ENCODE assay signal across 17 cellular contexts in genomic region chr11:33894402-33894754, GRCh38. TPM values are rescaled to one million over a fixed set of nuclear protein-coding genes. Genes with fewer than 3 reads are reported as not detected.
DNase-seq lines count a peak whose midpoint lies in the region; ATAC-seq, FAIRE-seq and TF ChIP-seq lines count a peak whose summit lies in the region.
"Had no signal": no experiment of that assay in that cellular context is flagged by ENCODE, and none has a peak within 500 bp of the region (broad histone marks: within the 10 kb centered on the region; RNA-seq: fewer than 3 reads in every experiment).

No MANE protein-coding gene starts in this region.

- H3K4me1 Mint-ChIP-seq in CD14-positive monocyte (peaks cover 90% of the 10 kb centered on the region), activated B cell treated with CpG ODN at 0.5 μM for 24 hours (peaks cover 74% of the 10 kb centered on the region), osteocyte (ENCODE audit: unreplicated experiment) (peaks cover 2% of the 10 kb centered on the region)
- peaks cover 24 to 48% (median 36%) of the 10 kb centered on the region in 7 donors for H3K4me1 Mint-ChIP-seq in naive thymus-derived CD4-positive, alpha-beta T cell

- H3K9me3 Mint-ChIP-seq in CD14-positive monocyte (peaks cover 0 to 3% (median 0%) of the 10 kb centered on the region in 7 donors), activated B cell treated with CpG ODN at 0.5 μM for 24 hours (peaks cover 2% of the 10 kb centered on the region), osteocyte (ENCODE audit: unreplicated experiment) (no peaks in the 10 kb centered on the region)
- H3K9me3 Mint-ChIP-seq in naive thymus-derived CD4-positive, alpha-beta T cell, result peaks cover 0 to 4% (median 0%) of the 10 kb centered on the region in 11 donors
- H3K9me3 Mint-ChIP-seq: activated naive CD4-positive, alpha-beta T cell treated with anti-CD3 and anti-CD28 coated beads for 36 hours; HFFc6; nephron had no signal

- no peaks in the 10 kb centered on the region for H3K27me3 ChIP-seq in naive thymus-derived CD4-positive, alpha-beta T cell (ENCODE audit: control insufficient read depth in 2 of 2, insufficient read depth in 2 of 2, low read length in 2 of 2)
- no peaks in the 10 kb centered on the region for H3K27me3 ChIP-seq in A673 (replicated peaks; ENCODE audit: insufficient read depth, low read depth, low read length, poor library complexity)

- no peaks in the 10 kb centered on the region for H3K9me3 ChIP-seq in naive thymus-derived CD4-positive, alpha-beta T cell (ENCODE audit: control insufficient read depth in 2 of 3, low read length in 3 of 3)
- no peaks in the 10 kb centered on the region for H3K9me3 ChIP-seq in A673 (ENCODE audit: low read depth, low read length, poor library complexity, severe bottlenecking)

- H3K27ac Mint-ChIP-seq in CD14-positive monocyte, result peak overlapping the region; percentile 94 to 100 (median 98)
- H3K27ac Mint-ChIP-seq in activated B cell treated with CpG ODN at 0.5 μM for 24 hours, result peak overlapping the region; percentile 94
- peak overlapping the region in 7 of 9 donors; percentile 12 to 90 (median 75) for H3K27ac Mint-ChIP-seq in naive thymus-derived CD4-positive, alpha-beta T cell
- H3K27ac Mint-ChIP-seq in osteocyte (ENCODE audit: unreplicated experiment), result no peak overlapping the region
- H3K27ac Mint-ChIP-seq: HFFc6, nephron had no signal

- H3K27me3 Mint-ChIP-seq in CD14-positive monocyte (ENCODE audit: low read depth in 3 of 3), result no peaks in the 10 kb centered on the region
- H3K27me3 Mint-ChIP-seq in activated B cell treated with CpG ODN at 0.5 μM for 24 hours, result no peaks in the 10 kb centered on the region
- peaks cover 20 to 74% (median 48%) of the 10 kb centered on the region in 5 donors for H3K27me3 Mint-ChIP-seq in naive thymus-derived CD4-positive, alpha-beta T cell
- H3K27me3 Mint-ChIP-seq in osteocyte (ENCODE audit: unreplicated experiment), result peaks cover 10% of the 10 kb centered on the region

- H3K27ac ChIP-seq in naive thymus-derived CD4-positive, alpha-beta T cell (ENCODE audit: low read depth, low read length), result no peak overlapping the region
- H3K27ac ChIP-seq in A673 (ENCODE audit: low read depth, low read length, poor library complexity, severe bottlenecking), result no peak overlapping the region
- H3K27ac ChIP-seq: SK-N-MC had no signal

- 0 out of 2 replicates have a peak, but pooled peaks have one; percentile 30 for TF ChIP-seq POLR2A in GM12891 (IDR thresholded peaks at IDR 0.05; ENCODE audit: low read depth, low read length)

- H3K36me3 ChIP-seq in naive thymus-derived CD4-positive, alpha-beta T cell (ENCODE audit: control insufficient read depth in 2 of 3, insufficient read depth in 3 of 3, low read length in 3 of 3), result no peaks in the 10 kb centered on the region
- H3K36me3 ChIP-seq in A673 (ENCODE audit: insufficient read depth, low read length, poor library complexity, severe bottlenecking), result no peaks in the 10 kb centered on the region

- intact Hi-C loops in CD14-positive monocyte (cut with micrococcal nuclease), result loop anchor here (2.0 to 5.0 kb wide), 3 partner anchors 18 to 48 kb away; no protein-coding TSS in a partner anchor
- intact Hi-C loops in activated B cell treated with CpG ODN at 0.5 μM for 24 hours (cut with micrococcal nuclease), result loop anchor here (1.0 to 5.0 kb wide), 3 partner anchors 37 to 77 kb away; no protein-coding TSS in a partner anchor
- intact Hi-C loops in naive thymus-derived CD4-positive, alpha-beta T cell (cut with micrococcal nuclease), result loop anchor here in 1 of 2 donors (5.0 kb wide), 2 partner anchors 73 to 758 kb away; no protein-coding TSS in a partner anchor
- intact Hi-C loops in A673 (cut with micrococcal nuclease; ENCODE audit: unreplicated experiment), result no loop called here

- BruUV-seq in A673 (replicated peaks; lab: Mats Ljungman, UMichigan), result no TSS peak

- H3K36me3 Mint-ChIP-seq in CD14-positive monocyte (peaks cover 0 to 5% of the 10 kb centered on the region in 2 donors), activated B cell treated with CpG ODN at 0.5 μM for 24 hours (ENCODE audit: low read depth) (no peaks in the 10 kb centered on the region), osteocyte (ENCODE audit: unreplicated experiment) (no peaks in the 10 kb centered on the region)
- H3K36me3 Mint-ChIP-seq in naive thymus-derived CD4-positive, alpha-beta T cell, result no peaks in the 10 kb centered on the region
- H3K36me3 Mint-ChIP-seq: activated CD8-positive, alpha-beta memory T cell treated with anti-CD3 and anti-CD28 coated beads, Interleukin-2, amount 10 ng/mL, durations not matched to agents 7 days and 5 days had no signal

- CTCF ChIA-PET in activated B cell treated with CpG ODN at 0.5 μM for 24 hours (lab: Charles Lee), result interaction anchor here (0.6 to 2.1 kb wide), 4 partner anchors 19 to 93 kb away, joined by 3 to 8 read pairs (median 6); no protein-coding TSS in a partner anchor
- CTCF ChIA-PET in naive thymus-derived CD4-positive, alpha-beta T cell (lab: Charles Lee), result no interaction called here
- CTCF ChIA-PET in A673 (lab: Charles Lee), result no interaction called here

- TF ChIP-seq CTCF in CD14-positive monocyte (IDR thresholded peaks at IDR 0.05) (no peak), activated B cell treated with CpG ODN at 0.5 μM for 24 hours (IDR thresholded peaks at IDR 0.05) (no peak), osteocyte (IDR thresholded peaks at IDR 0.05) (no peak), A673 (conservative IDR thresholded peaks at IDR 0.05; ENCODE audit: low read depth, low read length) (no peak)

- ATAC-seq in activated B cell treated with CpG ODN at 0.5 μM for 24 hours (ENCODE audit: low read depth), result no peak
- ATAC-seq in naive thymus-derived CD4-positive, alpha-beta T cell, result no peak
- no peak for ATAC-seq in GM18867 (IDR thresholded peaks at IDR 0.05; ENCODE audit: unreplicated experiment)

- POLR2A ChIA-PET in activated B cell treated with CpG ODN at 0.5 μM for 24 hours (lab: Charles Lee) (interaction anchor here (0.6 to 4.1 kb wide), 8 partner anchors 13 to 140 kb away, joined by 3 to 30 read pairs (median 10); no protein-coding TSS in a partner anchor), A673 (lab: Charles Lee; ENCODE audit: low non-redundant PET) (no interaction called here)
- POLR2A ChIA-PET in naive thymus-derived CD4-positive, alpha-beta T cell (lab: Charles Lee), result interaction anchor here (0.6 to 0.8 kb wide), 3 partner anchors 10 to 463 kb away, joined by 3 to 5 read pairs (median 3); no protein-coding TSS in a partner anchor

- DNase-seq in CD14-positive monocyte (ENCODE audit: low spot score), result no peak
- no peak for DNase-seq in GM12891 (ENCODE audit: insufficient read length, low spot score)
- no peak for DNase-seq in activated B cell treated with CpG ODN at 0.5 μM for 24 hours
- no peak for DNase-seq in naive thymus-derived CD4-positive, alpha-beta T cell
- no peak for DNase-seq in osteocyte (ENCODE audit: extremely low spot score, unreplicated experiment)
- no peak for DNase-seq in A673 (ENCODE audit: low spot score)
- DNase-seq in NCI-H1417 (lab: John Stamatoyannopoulos, UW), result no peak
- DNase-seq: DMS53, HFFc6, IMR-90, left ventricle myocardium superior, NCI-H146 had no signal

- H3K4me3 Mint-ChIP-seq in CD14-positive monocyte, result peak overlapping the region; percentile 82 to 93
- H3K4me3 Mint-ChIP-seq in activated B cell treated with CpG ODN at 0.5 μM for 24 hours, result peak overlapping the region; percentile 92
- peak overlapping the region; percentile 35 to 93 (median 86) for H3K4me3 Mint-ChIP-seq in naive thymus-derived CD4-positive, alpha-beta T cell
- H3K4me3 Mint-ChIP-seq in osteocyte (ENCODE audit: unreplicated experiment), result no peak overlapping the region
- H3K4me3 Mint-ChIP-seq: HFFc6, nephron had no signal

- no peak for FAIRE-seq in GM12891 (lab: Jason Lieb, UNC)

- H3K4me1 ChIP-seq in naive thymus-derived CD4-positive, alpha-beta T cell (ENCODE audit: control insufficient read depth in 2 of 2, insufficient read depth in 2 of 2, low read length in 2 of 2), result peaks cover 18 to 20% of the 10 kb centered on the region in 2 donors
- H3K4me1 ChIP-seq in A673 (ENCODE audit: insufficient read depth, low read length, poor library complexity, severe bottlenecking), result peaks cover 71% of the 10 kb centered on the region

- peak overlapping the region; percentile 54 for H3K4me3 ChIP-seq in naive thymus-derived CD4-positive, alpha-beta T cell (ENCODE audit: low read length)
- H3K4me3 ChIP-seq in A673 (ENCODE audit: low read depth, low read length, poor library complexity, severe bottlenecking), result no peak overlapping the region
- H3K4me3 ChIP-seq: SK-N-MC had no signal

TF ChIP-seq in GM12891, 5 proteins besides CTCF, POLR2A, EP300 and RAD21:
- no peak for TF ChIP-seq POU2F2 (IDR thresholded peaks at IDR 0.05; ENCODE audit: low read depth, low read length)
- TF ChIP-seq PAX5 (IDR thresholded peaks at IDR 0.05; ENCODE audit: insufficient read depth, low read length, severe bottlenecking), result no peak
- TF ChIP-seq TAF1 (IDR thresholded peaks at IDR 0.05; ENCODE audit: low read depth, low read length), result no peak
- TF ChIP-seq SPI1 (IDR thresholded peaks at IDR 0.05; ENCODE audit: low read depth, low read length), result no peak
- 0 out of 2 replicates have a peak, but pooled peaks have one; percentile 25 for TF ChIP-seq POLR2AphosphoS5 (IDR thresholded peaks at IDR 0.05; ENCODE audit: low read depth, low read length)

RNA-seq across cellular contexts. Expression of gene LMO2, which starts 2.5 kb away (rescaled TPM):
- 10 to 100 TPM; 48.8 to 75.8 TPM for polyA plus RNA-seq in CD14-positive monocyte
- 24.5 TPM for polyA plus RNA-seq in GM12891 (2012; ENCODE audit: low read depth, missing spikeins)
- 29.1 and 34.4 TPM in 2 replicates for total RNA-seq in activated B cell treated with CpG ODN at 0.5 μM for 24 hours
- total RNA-seq in naive thymus-derived CD4-positive, alpha-beta T cell, result 10 to 100 TPM in 1 of 5 experiments, 1 to 10 TPM in 1, under 1 TPM in 2, not detected in 1; 0.73 to 40.4 (median 2.6) TPM
- polyA plus RNA-seq in naive thymus-derived CD4-positive, alpha-beta T cell, result under 1 TPM in 1 of 2 donors, not detected in 1; 0.26 TPM
- total RNA-seq in osteocyte, result 0.55 and 0.70 TPM in 2 replicates
- 39.0 and 46.7 TPM in 2 replicates for total RNA-seq in A673 (2021)
- total RNA-seq: activated CD8-positive, alpha-beta memory T cell treated with anti-CD3 and anti-CD28 coated beads, Interleukin-2, amount 10 ng/mL, durations not matched to agents 7 days and 5 days; activated naive CD4-positive, alpha-beta T cell treated with anti-CD3 and anti-CD28 coated beads for 36 hours; IMR-90 had no signal
- polyA plus RNA-seq: IMR-90 had no signal
